In the genomic region with DNA sequence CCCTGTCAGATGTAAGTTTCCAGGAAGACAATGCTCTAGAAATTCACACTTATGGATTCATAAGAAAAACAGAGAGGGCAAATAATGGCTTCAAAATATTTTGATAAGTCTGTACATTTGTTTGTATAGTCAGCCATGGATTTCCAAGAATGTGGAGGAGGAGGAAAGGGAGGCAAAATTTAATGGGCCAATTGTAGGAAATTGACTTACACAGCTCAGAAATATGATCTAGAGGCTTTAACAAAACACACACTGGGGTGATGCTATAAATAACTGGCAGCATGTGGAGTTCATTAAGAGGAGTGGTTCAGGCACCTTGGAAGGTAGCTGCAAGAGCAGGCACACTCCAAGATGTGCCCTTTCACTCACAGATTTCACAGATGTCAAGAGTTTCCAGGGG, we compare ENCODE assay signal across 1 cellular context.
TF ChIP-seq lines count a peak whose summit lies in the region.

No MANE protein-coding gene starts in this region.

TF ChIP-seq in IMR-90, 13 proteins besides CTCF, POLR2A, EP300 and RAD21 (continued from another document):
- TF ChIP-seq, protein P1, sequence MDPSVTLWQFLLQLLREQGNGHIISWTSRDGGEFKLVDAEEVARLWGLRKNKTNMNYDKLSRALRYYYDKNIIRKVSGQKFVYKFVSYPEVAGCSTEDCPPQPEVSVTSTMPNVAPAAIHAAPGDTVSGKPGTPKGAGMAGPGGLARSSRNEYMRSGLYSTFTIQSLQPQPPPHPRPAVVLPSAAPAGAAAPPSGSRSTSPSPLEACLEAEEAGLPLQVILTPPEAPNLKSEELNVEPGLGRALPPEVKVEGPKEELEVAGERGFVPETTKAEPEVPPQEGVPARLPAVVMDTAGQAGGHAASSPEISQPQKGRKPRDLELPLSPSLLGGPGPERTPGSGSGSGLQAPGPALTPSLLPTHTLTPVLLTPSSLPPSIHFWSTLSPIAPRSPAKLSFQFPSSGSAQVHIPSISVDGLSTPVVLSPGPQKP (IDR thresholded peaks at IDR 0.05; ENCODE audit: borderline replicate concordance, low read depth, low read length): no peak
- TF ChIP-seq NFE2L2 (IDR thresholded peaks at IDR 0.05; ENCODE audit: low read depth, low read length) (no peak), MAFK (IDR thresholded peaks at IDR 0.05; ENCODE audit: low read depth, low read length) (no peak), SMC3 (IDR thresholded peaks at IDR 0.05; ENCODE audit: low read depth, low read length) (no peak), CEBPB (IDR thresholded peaks at IDR 0.05; ENCODE audit: low read depth, low read length) (no peak), MAZ (IDR thresholded peaks at IDR 0.05; ENCODE audit: borderline replicate concordance, low read depth, low read length) (no peak), RFX5 (IDR thresholded peaks at IDR 0.05; ENCODE audit: low read depth, low read length) (no peak)
